In the genomic region with DNA sequence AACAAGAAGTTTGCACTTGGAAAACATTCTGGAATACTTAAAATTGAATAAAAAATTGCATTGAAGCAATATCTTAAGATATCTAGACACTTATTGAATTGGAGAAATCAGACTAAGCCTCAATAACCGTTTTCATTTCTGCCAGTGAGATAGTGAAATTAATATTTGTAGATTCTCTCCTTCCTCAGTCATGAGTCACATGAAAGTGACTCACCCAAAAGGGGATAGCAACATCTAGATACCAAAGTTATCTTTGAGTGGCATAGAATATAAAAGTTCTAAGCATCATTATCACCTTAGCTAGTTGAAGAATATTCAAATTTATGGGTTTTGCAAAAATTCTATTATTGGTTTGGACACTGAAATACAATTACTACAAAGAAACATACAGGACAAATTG, we compare ENCODE assay signal across 8 cellular contexts.
"Had no signal": no experiment of that assay in that cellular context is flagged by ENCODE, and none has a peak within 500 bp of the region (broad histone marks: within the 10 kb centered on the region; RNA-seq: fewer than 3 reads in every experiment).

No MANE protein-coding gene starts in this region.

- H3K27ac ChIP-seq: coronary artery, left ventricle myocardium inferior, parathyroid adenoma had no signal

- H3K9me3 ChIP-seq: left ventricle myocardium inferior had no signal

- H3K4me3 ChIP-seq: coronary artery, left ventricle myocardium inferior had no signal

- H3K4me1 ChIP-seq: left ventricle myocardium inferior, parathyroid adenoma had no signal

- DNase-seq: activated naive CD4-positive, alpha-beta T cell treated with anti-CD3 and anti-CD28 coated beads for 36 hours; central memory CD4-positive, alpha-beta T cell; left ventricle myocardium inferior; naive thymus-derived CD8-positive, alpha-beta T cell; retina had no signal

- ATAC-seq: naive thymus-derived CD8-positive, alpha-beta T cell; stimulated activated memory B cell treated with anti-CD40 and anti-IgM and Interleukin-4, amounts not matched to agents 10 μg/mL and 1 μg/mL and 100 μg/mL, for 72 hours had no signal
